ENCODE assay signal across 13 cellular contexts in genomic region chr3:194129581-194130133, GRCh38. TPM values are rescaled to one million over a fixed set of nuclear protein-coding genes. Genes with fewer than 3 reads are reported as not detected.
DNase-seq lines count a peak whose midpoint lies in the region; ATAC-seq, FAIRE-seq and TF ChIP-seq lines count a peak whose summit lies in the region.
"Had no signal": no experiment of that assay in that cellular context is flagged by ENCODE, and none has a peak within 500 bp of the region (broad histone marks: within the 10 kb centered on the region; RNA-seq: fewer than 3 reads in every experiment).

No MANE protein-coding gene starts in this region.

- ATAC-seq in HG03469 (IDR thresholded peaks at IDR 0.05; ENCODE audit: unreplicated experiment): no peak

- H3K9me3 ChIP-seq in H1 (ENCODE audit: insufficient read depth in 2 of 2, low read depth in 1 of 2, low read length in 1 of 2) (no peaks in the 10 kb centered on the region), mucosa of rectum (ENCODE audit: control insufficient read depth in 2 of 2, low read length in 2 of 2) (no peaks in the 10 kb centered on the region)
- H3K9me3 ChIP-seq: BLaER1, uterus had no signal

- in situ Hi-C loops in GM13976 (cut with MboI; ENCODE audit: low sequenced_read_pairs, unreplicated experiment): loop anchor here (10.0 to 25.0 kb wide), 2 partner anchors 185 to 342 kb away; no protein-coding TSS in a partner anchor

- H2BK20ac ChIP-seq in H1 (ENCODE audit: low read length): peak overlapping the region; percentile 69; the same call in 1 of the 2 replicates

- H3K14ac ChIP-seq in H1 (ENCODE audit: insufficient read length): no peak overlapping the region

- FAIRE-seq in H1 (lab: Jason Lieb, UNC): no peak

- H3K27ac ChIP-seq in KMS-11 (no peak overlapping the region), H1 (ENCODE audit: low read depth, low read length) (no peak overlapping the region), mucosa of rectum (ENCODE audit: low read depth in 2 of 2, low read length in 2 of 2) (peak overlapping the region; percentile 83 to 84)
- H3K27ac ChIP-seq: BLaER1, uterus had no signal

- H3K4ac ChIP-seq in H1 (replicated peaks; ENCODE audit: insufficient read length, low read depth, low read length): no peak overlapping the region

- CTCF ChIA-PET in H1 (lab: Charles Lee; ENCODE audit: partially characterized antibody): interaction anchor here (0.9 to 2.8 kb wide), 13 partner anchors 15 to 349 kb away, joined by 3 to 16 read pairs (median 3); no protein-coding TSS in a partner anchor

- H3K79me1 ChIP-seq in H1 (ENCODE audit: low read depth, low read length): no peaks in the 10 kb centered on the region

- H2AFZ ChIP-seq in KMS-11 (ENCODE audit: low read depth): no peak overlapping the region
- H2AFZ ChIP-seq in H1 (ENCODE audit: low read length): no peak overlapping the region

- H2BK120ac ChIP-seq in H1 (replicated peaks; ENCODE audit: low read depth, low read length): peak overlapping the region; percentile 16

- H3K36me3 ChIP-seq in KMS-11 (ENCODE audit: insufficient read depth): no peaks in the 10 kb centered on the region
- no peaks in the 10 kb centered on the region for H3K36me3 ChIP-seq in H1 (ENCODE audit: control insufficient read depth in 2 of 4, insufficient read depth in 4 of 4, low read length in 3 of 4)
- no peaks in the 10 kb centered on the region for H3K36me3 ChIP-seq in mucosa of rectum (ENCODE audit: control insufficient read depth in 2 of 2, insufficient read depth in 2 of 2, low read length in 2 of 2)
- H3K36me3 ChIP-seq: BLaER1, uterus had no signal

- H3K27me3 ChIP-seq in KMS-11 (ENCODE audit: insufficient read depth, low read depth) (peaks cover 49% of the 10 kb centered on the region), H1 (replicated peaks in 1 of 4; ENCODE audit: control insufficient read depth in 3 of 4, extremely low read depth in 1 of 4, insufficient read depth in 3 of 4, low read length in 3 of 4) (peaks cover 0 to 13% (median 6%) of the 10 kb centered on the region in 4 experiments; a peak in 4 of 7 replicates), mucosa of rectum (ENCODE audit: control insufficient read depth in 2 of 2, insufficient read depth in 2 of 2, low read length in 2 of 2) (no peaks in the 10 kb centered on the region)
- H3K27me3 ChIP-seq: uterus had no signal

- no peak for TF ChIP-seq POLR2A in H1 (IDR thresholded peaks at IDR 0.05; ENCODE audit: control extremely low read depth in 1 of 2, low read depth in 2 of 2, low read length in 2 of 2)

- TF ChIP-seq RAD21 in H1 (IDR thresholded peaks at IDR 0.05 in 1 of 2, conservative IDR thresholded peaks at IDR 0.05 in 1 of 2; ENCODE audit: low read depth in 2 of 2, low read length in 2 of 2): 0 out of 4 replicates have a peak, but pooled peaks of 1 of the 2 experiments have one; percentile 4

- H4K8ac ChIP-seq in H1 (ENCODE audit: extremely low read depth, insufficient read depth, low read length): no peak overlapping the region

- WGBS in H1 (ENCODE audit: extremely low coverage in 1 of 2, insufficient coverage in 1 of 2, insufficient read length in 1 of 2, insufficient replicate concordance in 2 of 2, low coverage in 1 of 2, low lambda C conversion rate in 2 of 2, missing lambda C conversion rate in 1 of 2), 2 experiments: 24% methylated on average over 7 of the region's 7 CpGs; no CpG with 5 or more reads in 1 of the 2 experiments

- H2AK5ac ChIP-seq in H1 (ENCODE audit: low read depth, low read length): no peak overlapping the region

- peaks cover 3% of the 10 kb centered on the region; the same call in 1 of the 2 replicates for H3K23me2 ChIP-seq in H1 (ENCODE audit: low read depth, low read length)

- no peak overlapping the region for H2BK5ac ChIP-seq in H1 (ENCODE audit: low read depth, low read length)

- H3K4me3 ChIP-seq in KMS-11 (IDR thresholded peaks at IDR 0.05; ENCODE audit: insufficient read depth, low read depth, low read length) (no peak overlapping the region), H1 (ENCODE audit: extremely low read depth in 1 of 4, insufficient read depth in 2 of 4, low read depth in 3 of 4, low read length in 4 of 4) (no peak overlapping the region; a peak in 2 of 8 replicates), mucosa of rectum (ENCODE audit: low read length in 2 of 2) (peak overlapping the region; percentile 51 to 60)
- H3K4me3 ChIP-seq: BLaER1, uterus had no signal

- POLR2A ChIA-PET in H1 (lab: Charles Lee; ENCODE audit: partially characterized antibody): interaction anchor here (0.8 to 5.4 kb wide), 6 partner anchors 10 to 213 kb away, joined by 3 to 21 read pairs (median 8); no protein-coding TSS in a partner anchor

- H3K9ac ChIP-seq in KMS-11: no peak overlapping the region
- no peak overlapping the region for H3K9ac ChIP-seq in H1 (replicated peaks in 1 of 4; ENCODE audit: extremely low read depth in 1 of 4, low read depth in 3 of 4, low read length in 3 of 4)
- peak overlapping the region; percentile 9 to 51 for H3K9ac ChIP-seq in mucosa of rectum (ENCODE audit: low read depth in 1 of 2, low read length in 2 of 2)
- H3K9ac ChIP-seq: BLaER1 had no signal

- no peak overlapping the region for H2BK15ac ChIP-seq in H1 (ENCODE audit: low read length)

- H4K20me1 ChIP-seq in KMS-11 (ENCODE audit: insufficient read depth): no peaks in the 10 kb centered on the region
- H4K20me1 ChIP-seq in H1 (replicated peaks in 1 of 2; ENCODE audit: control insufficient read depth in 1 of 2, insufficient read depth in 2 of 2, low read length in 2 of 2): no peaks in the 10 kb centered on the region

- no peaks in the 10 kb centered on the region for H3K79me2 ChIP-seq in KMS-11 (ENCODE audit: insufficient read depth, low read depth)
- no peaks in the 10 kb centered on the region for H3K79me2 ChIP-seq in H1 (ENCODE audit: control insufficient read depth in 1 of 2, insufficient read depth in 2 of 2, low read length in 2 of 2)

- DNase-seq in Ammon's horn (ENCODE audit: low spot score) (peak; percentile 50), H1 (ENCODE audit: low read depth in 1 of 2, low spot score in 2 of 2) (peak in 1 of 2 experiments; percentile 63), GM19240 (ENCODE audit: insufficient read length, low spot score) (no peak), Kasumi-1 (lab: John Stamatoyannopoulos, UW) (no peak), GM13976 (ENCODE audit: low spot score) (no peak)
- DNase-seq: activated naive CD4-positive, alpha-beta T cell treated with anti-CD3 and anti-CD28 coated beads, Interleukin-2, amount 50 U/mL, for 16 hours; GDM1; NCI-H1436 had no signal

- no peak for TF ChIP-seq EP300 in H1 (IDR thresholded peaks at IDR 0.05; ENCODE audit: borderline replicate concordance in 1 of 2, low read depth in 2 of 2, low read length in 2 of 2)

- no peak overlapping the region for H4K5ac ChIP-seq in H1 (ENCODE audit: insufficient read length, low read depth, low read length)

- peak overlapping the region; percentile 7 for H4K91ac ChIP-seq in H1 (replicated peaks; ENCODE audit: insufficient read length, low read length)

- H2BK12ac ChIP-seq in H1 (ENCODE audit: low read depth, low read length): peak overlapping the region; percentile 76; the same call in 1 of the 2 replicates

- TF ChIP-seq CTCF in KMS-11 (conservative IDR thresholded peaks at IDR 0.05; ENCODE audit: low read depth, low read length): no peak
- TF ChIP-seq CTCF in H1 (IDR thresholded peaks at IDR 0.05; ENCODE audit: control extremely low read depth in 1 of 3, insufficient read depth in 1 of 3, low read depth in 1 of 3, low read length in 3 of 3): no peak
- TF ChIP-seq CTCF in GM13976 (IDR thresholded peaks at IDR 0.05; ENCODE audit: borderline replicate concordance, control extremely low read depth, extremely low read depth, insufficient read depth, missing control alignments): no peak

- peak overlapping the region; percentile 71; the same call in 1 of the 2 replicates for H3K4me2 ChIP-seq in KMS-11
- H3K4me2 ChIP-seq in H1 (ENCODE audit: insufficient read depth in 1 of 2, low read depth in 2 of 2, low read length in 2 of 2): peak overlapping the region; percentile 1 to 14; a peak in 2 of 4 replicates
- H3K4me2 ChIP-seq: BLaER1 had no signal

- H3K4me1 ChIP-seq in KMS-11 (ENCODE audit: low read depth, poor library complexity, severe bottlenecking): peaks cover 35% of the 10 kb centered on the region
- peaks cover 26 to 37% (median 30%) of the 10 kb centered on the region in 4 experiments for H3K4me1 ChIP-seq in H1 (replicated peaks in 1 of 4; ENCODE audit: control insufficient read depth in 3 of 4, insufficient read depth in 4 of 4, low read length in 3 of 4)
- peaks cover 37 to 41% of the 10 kb centered on the region in 2 donors for H3K4me1 ChIP-seq in mucosa of rectum (ENCODE audit: control insufficient read depth in 2 of 2, insufficient read depth in 2 of 2, low read length in 2 of 2)

- H3K56ac ChIP-seq in H1 (replicated peaks; ENCODE audit: insufficient read length, low read depth, low read length): no peak overlapping the region

- peak overlapping the region; percentile 25 for H3K18ac ChIP-seq in H1 (ENCODE audit: extremely low read depth, low read length)

- no peak overlapping the region for H3K23ac ChIP-seq in H1 (ENCODE audit: insufficient read length)

TF ChIP-seq in H1, 55 proteins besides CTCF, POLR2A, EP300 and RAD21:
- TF ChIP-seq BRCA1 (IDR thresholded peaks at IDR 0.05; ENCODE audit: low read depth, low read length): no peak
- TF ChIP-seq CTBP2 (IDR thresholded peaks at IDR 0.05; ENCODE audit: borderline replicate concordance, insufficient read depth, insufficient read length, low read length): no peak
- TF ChIP-seq SRF (IDR thresholded peaks at IDR 0.05; ENCODE audit: low read depth, low read length): no peak
- TF ChIP-seq RBBP5 (IDR thresholded peaks at IDR 0.05; ENCODE audit: borderline replicate concordance, low read depth, low read length): no peak
- no peak for TF ChIP-seq RNF2 (IDR thresholded peaks at IDR 0.05; ENCODE audit: borderline replicate concordance, low read depth, low read length, missing control alignments, poor library complexity, severe bottlenecking)
- no peak for TF ChIP-seq TBP (IDR thresholded peaks at IDR 0.05; ENCODE audit: low read depth, low read length)
- TF ChIP-seq POLR2AphosphoS5 (IDR thresholded peaks at IDR 0.05; ENCODE audit: low read depth, low read length): no peak
- no peak for TF ChIP-seq SIN3A (conservative IDR thresholded peaks at IDR 0.05 in 1 of 2, IDR thresholded peaks at IDR 0.05 in 1 of 2; ENCODE audit: low read depth in 1 of 2, low read length in 2 of 2)
- no peak for TF ChIP-seq SIX5 (IDR thresholded peaks at IDR 0.05; ENCODE audit: low read depth, low read length)
- TF ChIP-seq BACH1 (IDR thresholded peaks at IDR 0.05; ENCODE audit: low read length): no peak
TF ChIP-seq in H1: peak in this region for 0.

RNA-seq across cellular contexts. Expression of gene HES1, which starts 6.3 kb away (rescaled TPM):
- total RNA-seq in H1 (2021; fragmentation: NEBNext Ultra II Directional; extraction: Animal tissue kit (Norgen Biotek cat#: 25700)): 12.2 and 12.9 TPM in 2 replicates
- 7.9 and 9.9 TPM in 2 replicates for polyA plus RNA-seq in H1 (2011; rRNA removed)
- polyA plus RNA-seq in H1 (2011; cell fraction: cytosol; rRNA removed): 8.8 TPM
- polyA plus RNA-seq in H1 (2011; cell fraction: nucleus; rRNA removed): 12.0 TPM
- polyA plus RNA-seq in H1 (2012, experiment 1 of 2): 9.3 to 13.8 TPM (median 11.0 TPM) in 4 replicates
- 14.2 TPM for polyA plus RNA-seq in H1 (2012, experiment 2 of 2)
- 16.5 TPM for polyA plus RNA-seq in H1 (2013, experiment 1 of 2)
- polyA plus RNA-seq in H1 (2013, experiment 2 of 2): 15.9 TPM
- polyA minus RNA-seq in H1 (2011; rRNA and poly(A)+ RNA removed): 4.8 and 5.7 TPM in 2 replicates
- polyA minus RNA-seq in H1 (2011; cell fraction: cytosol; rRNA and poly(A)+ RNA removed): 17.6 TPM
- polyA minus RNA-seq in H1 (2011; cell fraction: nucleus; rRNA and poly(A)+ RNA removed): 18.8 TPM

Comparison
In these comparisons a context has a peak if more than half of its experiments do, and no peak if none do; other contexts are left out.
1. H3K27ac ChIP-seq: peak in mucosa of rectum (2 of 2); none in KMS-11 (single experiment) and H1 (single experiment).
2. H3K4me3 ChIP-seq: peak in mucosa of rectum (2 of 2); none in KMS-11 (single experiment) and H1 (0 of 4).
3. H3K9ac ChIP-seq: peak in mucosa of rectum (2 of 2); none in KMS-11 (single experiment) and H1 (0 of 4).